In the genomic region with DNA sequence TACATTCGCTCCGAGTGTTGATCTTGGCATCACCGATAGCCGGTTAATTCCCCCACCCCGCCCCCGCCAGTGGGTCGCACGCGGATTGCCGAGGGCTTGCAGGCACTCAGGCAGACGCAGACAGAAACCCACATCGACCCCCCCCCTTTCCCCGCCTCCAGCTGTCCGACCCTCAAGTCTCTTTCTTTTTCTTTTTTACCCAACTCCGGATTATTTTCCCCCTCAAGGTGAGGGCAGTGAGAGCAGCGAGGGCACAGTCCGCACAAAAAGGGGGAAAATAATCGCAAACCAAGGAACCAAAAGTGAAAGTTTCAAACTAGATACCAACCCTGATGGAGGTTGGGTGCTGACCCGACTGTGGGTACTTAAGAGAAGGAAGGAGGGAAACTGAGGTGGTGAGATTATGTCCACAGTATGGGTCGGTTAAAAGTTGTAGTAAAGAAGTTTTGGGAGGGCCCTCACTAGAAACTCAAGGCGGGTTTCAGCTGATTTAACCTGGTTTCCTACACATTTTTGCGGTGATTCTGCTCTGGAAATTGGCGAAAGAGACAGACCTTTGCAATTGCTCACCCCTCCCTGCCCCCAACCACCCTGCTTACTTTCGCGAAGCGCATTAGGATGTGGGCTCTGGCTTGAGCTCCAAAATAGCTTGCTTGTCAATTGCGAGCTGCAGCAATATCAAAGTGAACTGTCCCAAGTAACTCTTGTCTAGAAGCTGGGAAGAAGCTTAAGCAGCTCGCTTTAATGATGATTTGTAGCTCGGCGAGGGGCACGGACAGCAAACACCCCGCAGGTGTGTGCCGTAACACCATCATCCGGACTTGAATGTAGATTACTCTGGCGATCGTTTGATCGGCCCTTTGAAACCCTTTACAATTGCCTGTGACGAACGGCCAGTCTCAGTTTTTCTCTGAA, we compare ENCODE assay signal across 9 cellular contexts. TPM values are rescaled to one million over a fixed set of nuclear protein-coding genes. Genes with fewer than 3 reads are reported as not detected.
DNase-seq lines count a peak whose midpoint lies in the region; TF ChIP-seq lines count a peak whose summit lies in the region.
"Had no signal": no experiment of that assay in that cellular context is flagged by ENCODE, and none has a peak within 500 bp of the region (broad histone marks: within the 10 kb centered on the region; RNA-seq: fewer than 3 reads in every experiment).

No MANE protein-coding gene starts in this region.

- WGBS in ectodermal cell, 2 experiments: 1% methylated on average over 39 of the region's 39 CpGs

- H3K27me3 ChIP-seq in BE2C (no peaks in the 10 kb centered on the region), ectodermal cell (ENCODE audit: control insufficient read depth, insufficient read depth, low read length, poor library complexity, severe bottlenecking) (no peaks in the 10 kb centered on the region)

- H3K4me3 ChIP-seq in BE2C (ENCODE audit: low read depth, low read length) (peak overlapping the region; percentile 48), ectodermal cell (ENCODE audit: insufficient read depth, low read depth, low read length) (peak overlapping the region; percentile 38)

- H3K9me3 ChIP-seq in BE2C (no peaks in the 10 kb centered on the region; the same call in 1 of the 2 replicates), ectodermal cell (ENCODE audit: control insufficient read depth, low read length) (no peaks in the 10 kb centered on the region)

- H3K27ac Mint-ChIP-seq in nephron progenitor cell: no peak overlapping the region

- no peaks in the 10 kb centered on the region for H3K4me1 ChIP-seq in BE2C
- peaks cover 76% of the 10 kb centered on the region for H3K4me1 ChIP-seq in ectodermal cell (ENCODE audit: control insufficient read depth, insufficient read depth, low read length)

- DNase-seq in BE2C (no peak), NCI-H2081 (lab: John Stamatoyannopoulos, UW) (peak; percentile 80 to 86), nephron progenitor cell (peak; percentile 60), hippocampal formation (lab: John Stamatoyannopoulos, UW) (no peak), 8988T (no peak), GF-D8 (lab: John Stamatoyannopoulos, UW) (no peak), T1000 (lab: John Stamatoyannopoulos, UW) (no peak)

- H3K36me3 ChIP-seq in BE2C (no peaks in the 10 kb centered on the region), ectodermal cell (ENCODE audit: control insufficient read depth, insufficient read depth, low read length) (no peaks in the 10 kb centered on the region)

- H3K27me3 Mint-ChIP-seq in nephron progenitor cell (ENCODE audit: low read depth, poor library complexity): peaks cover 86% of the 10 kb centered on the region

- H3K9me3 Mint-ChIP-seq in nephron progenitor cell: peaks cover 17% of the 10 kb centered on the region

- H3K27ac ChIP-seq in ectodermal cell (ENCODE audit: insufficient read depth, low read depth, low read length, poor library complexity, severe bottlenecking): peak overlapping the region; percentile 82
- H3K27ac ChIP-seq: VCaP had no signal

- peaks cover 4% of the 10 kb centered on the region for H3K36me3 Mint-ChIP-seq in nephron progenitor cell (ENCODE audit: low read depth)

- H3K4me3 Mint-ChIP-seq in nephron progenitor cell: peak overlapping the region; percentile 77

- TF ChIP-seq CTCF in BE2C (IDR thresholded peaks at IDR 0.05; ENCODE audit: low read depth, low read length) (no peak), nephron progenitor cell (IDR thresholded peaks at IDR 0.05) (no peak)

- peaks cover 84% of the 10 kb centered on the region for H3K4me1 Mint-ChIP-seq in nephron progenitor cell

RNA-seq across cellular contexts. Expression of a gene that starts 15.7 kb away (rescaled TPM):
- 0.34 TPM for polyA plus RNA-seq in BE2C (2012; ENCODE audit: insufficient read depth, insufficient read length, low read depth)
- 253 TPM for polyA plus RNA-seq in ectodermal cell (2013, experiment 1 of 4)
- 302 TPM for polyA plus RNA-seq in ectodermal cell (2013, experiment 2 of 4)
- polyA plus RNA-seq in ectodermal cell (2013, experiment 3 of 4): 273 TPM
- polyA plus RNA-seq in ectodermal cell (2013, experiment 4 of 4): 302 TPM

Comparison
In these comparisons a context has a peak if more than half of its experiments do, and no peak if none do; other contexts are left out.
1. DNase-seq: peak in NCI-H2081 (2 of 2) and nephron progenitor cell (single experiment); none in BE2C (single experiment), hippocampal formation (0 of 2), 8988T (single experiment), GF-D8 (single experiment) and T1000 (single experiment).